21 cellular contexts compared by ENCODE assay signal in genomic region chr1:240776237-240776636, GRCh38.
"Had no signal": no experiment of that assay in that cellular context is flagged by ENCODE, and none has a peak within 500 bp of the region (broad histone marks: within the 10 kb centered on the region; RNA-seq: fewer than 3 reads in every experiment).

No MANE protein-coding gene starts in this region.

- H3K4me3 Mint-ChIP-seq: immature natural killer cell, naive B cell, nephron, type B pancreatic cell had no signal

- H3K9me3 ChIP-seq: esophagus muscularis mucosa, gastroesophageal sphincter, left ventricle myocardium inferior, lower lobe of right lung, pancreas had no signal

- H3K27me3 Mint-ChIP-seq: naive B cell, progenitor cell of endocrine pancreas had no signal

- DNase-seq: effector memory CD4-positive, alpha-beta T cell; foreskin fibroblast; glutamatergic neuron; immature natural killer cell; left ventricle myocardium inferior; lower lobe of right lung; mesenchymal stem cell; midbrain; naive B cell; occipital lobe; pancreas; right cardiac atrium; stimulated activated CD4-positive, alpha-beta T cell treated with anti-CD3 and anti-CD28 coated beads, Interleukin-2, amount 100 ng/mL, for 48 hours; stimulated activated naive CD4-positive, alpha-beta T cell treated with Interleukin-2 at 50 U/mL for 16 hours had no signal

- H3K27ac ChIP-seq: epithelial cell of prostate, esophagus muscularis mucosa, gastroesophageal sphincter, left ventricle myocardium inferior, lower lobe of right lung, pancreas had no signal

- H3K36me3 Mint-ChIP-seq: immature natural killer cell, naive B cell, type B pancreatic cell had no signal

- H3K4me1 ChIP-seq: esophagus muscularis mucosa, gastroesophageal sphincter, left ventricle myocardium inferior, lower lobe of right lung, pancreas had no signal

- H3K4me2 ChIP-seq: smooth muscle cell had no signal

- ATAC-seq: gastroesophageal sphincter, pancreas, right cardiac atrium had no signal

- H3K4me1 Mint-ChIP-seq: immature natural killer cell, naive B cell had no signal

- H3K9me3 Mint-ChIP-seq: nephron, type B pancreatic cell had no signal

- H3K36me3 ChIP-seq: esophagus muscularis mucosa, gastroesophageal sphincter, left ventricle myocardium inferior, lower lobe of right lung, pancreas had no signal

- H3K4me3 ChIP-seq: esophagus muscularis mucosa, gastroesophageal sphincter, left ventricle myocardium inferior, lower lobe of right lung, pancreas, smooth muscle cell had no signal

- H3K27ac Mint-ChIP-seq: immature natural killer cell, nephron, type B pancreatic cell had no signal

- H3K27me3 ChIP-seq: esophagus muscularis mucosa had no signal
